ENCODE assay signal across 35 cellular contexts in the genomic region with DNA sequence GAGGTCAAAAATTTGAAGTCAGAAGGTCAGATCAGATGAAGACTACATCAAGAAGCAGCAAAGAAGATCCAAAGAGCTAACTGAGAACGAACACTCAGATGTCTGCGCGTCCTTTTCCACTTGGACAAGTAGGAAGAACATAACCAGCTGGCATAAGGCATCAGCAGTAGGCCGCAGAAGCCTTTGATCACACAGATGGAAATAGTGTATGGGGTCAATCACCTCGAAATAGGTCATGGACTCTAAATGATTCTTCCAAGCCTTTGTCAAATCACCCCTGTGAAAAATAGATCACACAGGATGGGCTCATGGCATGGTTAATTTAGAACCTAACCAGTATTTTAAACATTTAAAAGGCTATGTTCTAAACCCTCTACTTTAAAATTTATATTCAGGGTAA. TPM values are rescaled to one million over a fixed set of nuclear protein-coding genes. Genes with fewer than 3 reads are reported as not detected.
"Had no signal": no experiment of that assay in that cellular context is flagged by ENCODE, and none has a peak within 500 bp of the region (broad histone marks: within the 10 kb centered on the region; RNA-seq: fewer than 3 reads in every experiment).

No MANE protein-coding gene starts in this region.

- H3K4me3 ChIP-seq: adrenal gland, ascending aorta, body of pancreas, breast epithelium, cardiac muscle cell had no signal

- H3K36me3 ChIP-seq: adrenal gland, ascending aorta, brain microvascular endothelial cell, breast epithelium, cardiac muscle cell had no signal

- H3K27ac ChIP-seq: adrenal gland, ascending aorta, body of pancreas, brain microvascular endothelial cell, breast epithelium, cardiac muscle cell had no signal

- ATAC-seq: activated naive CD4-positive, alpha-beta T cell treated with anti-CD3 and anti-CD28 coated beads, Interleukin-2, amount 50 U/mL, for 72 hours; activated naive CD8-positive, alpha-beta T cell treated with anti-CD3 and anti-CD28 coated beads, Interleukin-2, amount 50 U/mL, for 24 hours; activated T-cell treated with anti-CD3 and anti-CD28 coated beads, Interleukin-2, amount 50 U/mL, for 4 hours; activated T-cell treated with anti-CD3 and anti-CD28 coated beads, Interleukin-2, amount 50 U/mL, for 72 hours; activated T-helper 17 cell treated with anti-CD3 and anti-CD28 coated beads, Interleukin-2, amount 50 U/mL, for 72 hours; body of pancreas had no signal

- H3K4me1 ChIP-seq: adrenal gland, ascending aorta, breast epithelium had no signal

- H3K9me3 ChIP-seq: adrenal gland, ascending aorta, body of pancreas, breast epithelium had no signal

- H3K27me3 ChIP-seq: adrenal gland, ascending aorta, body of pancreas, brain microvascular endothelial cell, breast epithelium, cardiac muscle cell had no signal

- FAIRE-seq: astrocyte, bronchial epithelial cell had no signal

- DNase-seq: activated effector memory CD4-positive, alpha-beta T cell treated with anti-CD3 and anti-CD28 coated beads, Interleukin-2, amount 50 U/mL, for 16 hours; activated effector memory CD4-positive, alpha-beta T cell treated with Interleukin-2 at 50 U/mL for 16 hours; activated gamma-delta T cell; activated gamma-delta T cell treated with Interleukin-2 at 50 U/mL for 16 hours; activated naive CD4-positive, alpha-beta T cell; activated naive CD4-positive, alpha-beta T cell treated with anti-CD3 and anti-CD28 coated beads for 36 hours; activated naive CD4-positive, alpha-beta T cell treated with anti-CD3 and anti-CD28 coated beads, Interleukin-2, amount 10 ng/mL, durations not matched to agents 7 days and 5 days; activated naive CD4-positive, alpha-beta T cell treated with anti-CD3 and anti-CD28 coated beads, Interleukin-2, amount 50 U/mL, for 16 hours; activated naive CD4-positive, alpha-beta T cell treated with Interleukin-2 at 50 U/mL for 16 hours; activated naive CD8-positive, alpha-beta T cell treated with anti-CD3 and anti-CD28 coated beads for 36 hours; activated naive CD8-positive, alpha-beta T cell treated with anti-CD3 and anti-CD28 coated beads, Interleukin-2, amount 10 ng/mL, durations not matched to agents 7 days and 5 days; activated naive CD8-positive, alpha-beta T cell treated with anti-CD3 and anti-CD28 coated beads, Interleukin-2, amount 50 U/mL, for 24 hours; activated T-cell treated with anti-CD3 and anti-CD28 coated beads for 4 hours; activated T-cell treated with anti-CD3 and anti-CD28 coated beads, Interleukin-2, amount 50 U/mL, for 1 hour; activated T-cell treated with anti-CD3 and anti-CD28 coated beads, Interleukin-2, amount 50 U/mL, for 24 hours; activated T-cell treated with anti-CD3 and anti-CD28 coated beads, Interleukin-2, amount 50 U/mL, for 4 hours; activated T-cell treated with anti-CD3 and anti-CD28 coated beads, Interleukin-2, amount 50 U/mL, for 48 hours; activated T-cell treated with anti-CD3 and anti-CD28 coated beads, Interleukin-2, amount 50 U/mL, for 72 hours; adrenal gland; amniotic stem cell; amygdala; anterior cingulate cortex; aorta; body of pancreas; brain microvascular endothelial cell; caudate nucleus; central memory CD4-positive, alpha-beta T cell; cerebellar nuclear complex had no signal

RNA-seq across cellular contexts. Expression of gene TOM1L1, which starts 56.4 kb away (rescaled TPM):
- total RNA-seq: activated naive CD8-positive, alpha-beta T cell treated with anti-CD3 and anti-CD28 coated beads, Interleukin-2, amount 10 ng/mL, durations not matched to agents 7 days and 5 days had no signal
